Comparison of ENCODE assay signal across 1 cellular context in genomic region chr15:67915374-67916050, GRCh38.
TF ChIP-seq lines count a peak whose summit lies in the region.

No MANE protein-coding gene starts in this region.

TF ChIP-seq in K562, 482 proteins besides CTCF, POLR2A, EP300 and RAD21 (continued from another document):
- TF ChIP-seq PRDM10 (IDR thresholded peaks at IDR 0.05; ENCODE audit: partially characterized antibody) (peak; percentile 16), TBP (optimal IDR thresholded peaks at IDR 0.05; ENCODE audit: low read depth, low read length) (peak; percentile 23)
